8 cellular contexts compared by ENCODE assay signal in the genomic region with DNA sequence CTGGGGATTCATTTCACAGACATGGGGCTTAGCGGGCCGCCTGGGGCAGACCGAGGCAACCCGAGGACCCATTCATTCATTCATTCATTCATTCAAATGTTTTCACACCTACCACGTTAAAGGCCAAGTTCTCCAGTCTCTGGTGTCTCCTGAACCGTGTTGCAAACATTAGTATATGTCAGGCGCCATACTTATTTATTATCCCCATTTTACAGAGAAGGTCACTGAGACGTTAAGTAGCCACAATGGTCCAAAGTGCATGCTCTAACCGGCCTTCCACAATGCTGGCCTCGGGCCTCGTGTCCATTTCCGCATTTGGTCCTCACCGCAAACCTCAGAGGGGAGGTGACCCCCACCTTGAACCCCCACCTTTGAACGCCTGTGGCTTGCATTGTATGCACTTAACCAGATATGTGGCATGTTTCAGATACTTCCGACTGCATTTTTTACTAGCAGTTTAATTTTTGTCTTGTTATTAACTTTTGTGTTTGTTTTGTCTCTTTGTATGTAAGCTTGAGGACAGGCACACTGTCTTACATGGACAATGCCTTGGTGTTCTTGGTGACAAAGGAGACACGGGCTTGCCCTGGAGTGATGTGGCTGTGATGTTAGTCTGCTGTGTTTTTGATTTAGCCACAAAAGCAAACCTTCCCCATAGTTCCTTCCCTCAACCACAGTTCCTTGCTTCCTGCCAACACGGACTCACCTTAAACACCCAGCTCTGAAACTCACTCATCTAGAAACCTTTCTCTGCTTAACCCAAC. TPM values are rescaled to one million over a fixed set of nuclear protein-coding genes. Genes with fewer than 3 reads are reported as not detected.
DNase-seq lines count a peak whose midpoint lies in the region; ATAC-seq, FAIRE-seq and TF ChIP-seq lines count a peak whose summit lies in the region.

No MANE protein-coding gene starts in this region.

- TF ChIP-seq RAD21 in HepG2 (CRISPR knock-in tag; IDR thresholded peaks at IDR 0.05) = no peak

- peaks cover 50% of the 10 kb centered on the region for H3K4me1 Mint-ChIP-seq in activated T-cell treated with anti-CD3 and anti-CD28 coated beads, Interleukin-2, amount 50 U/mL, for 24 hours (ENCODE audit: low read depth)
- peaks cover 23% of the 10 kb centered on the region for H3K4me1 Mint-ChIP-seq in astrocyte (ENCODE audit: low read depth, unreplicated experiment)

- in situ Hi-C loops in HepG2 (cut with HindIII; ENCODE audit: extremely low pct_ligation_motif_present, low pct_unique_long_range_greater_than_20kb) = loop anchor here (5.0 kb wide), 1 partner anchor 50 kb away; no protein-coding TSS in a partner anchor

- H3K4me1 ChIP-seq in astrocyte (ENCODE audit: insufficient read depth, low read length) (peaks cover 26% of the 10 kb centered on the region), HepG2 (ENCODE audit: insufficient read depth, low read length) (peaks cover 71% of the 10 kb centered on the region), suprapubic skin (peaks cover 70% of the 10 kb centered on the region)

- no peak overlapping the region for H2AFZ ChIP-seq in astrocyte (ENCODE audit: low read depth, low read length)
- H2AFZ ChIP-seq in HepG2 (ENCODE audit: low read length) = peak overlapping the region; percentile 48

- H3K27ac ChIP-seq in astrocyte (ENCODE audit: low read depth, low read length) (no peak overlapping the region), HepG2 (ENCODE audit: extremely low read length, insufficient read depth, low read length) (no peak overlapping the region), suprapubic skin (peak overlapping the region; percentile 95)

- H3K4me3 Mint-ChIP-seq in activated T-cell treated with anti-CD3 and anti-CD28 coated beads, Interleukin-2, amount 50 U/mL, for 24 hours = peak overlapping the region; percentile 82
- peak overlapping the region; percentile 84 for H3K4me3 Mint-ChIP-seq in astrocyte (ENCODE audit: unreplicated experiment)

- peaks cover 23% of the 10 kb centered on the region for H3K36me3 Mint-ChIP-seq in activated T-cell treated with anti-CD3 and anti-CD28 coated beads, Interleukin-2, amount 50 U/mL, for 24 hours (ENCODE audit: low read depth)
- H3K36me3 Mint-ChIP-seq in astrocyte (ENCODE audit: low read depth, unreplicated experiment) = peaks cover 3% of the 10 kb centered on the region

- TF ChIP-seq POLR2A in HepG2 (IDR thresholded peaks at IDR 0.05; ENCODE audit: insufficient read depth in 1 of 2, low read depth in 2 of 2, low read length in 2 of 2) = no peak
- no peak for TF ChIP-seq POLR2A in suprapubic skin (IDR thresholded peaks at IDR 0.05)

- H3K36me3 ChIP-seq in astrocyte (ENCODE audit: insufficient read depth, low read length) (no peaks in the 10 kb centered on the region), HepG2 (replicated peaks in 1 of 2; ENCODE audit: control insufficient read depth in 1 of 2, insufficient read depth in 2 of 2, low read length in 2 of 2) (no peaks in the 10 kb centered on the region), suprapubic skin (no peaks in the 10 kb centered on the region)

- 0 out of 4 replicates have a peak, but pooled peaks of 1 of the 2 experiments have one; percentile 19 for TF ChIP-seq EP300 in HepG2 (IDR thresholded peaks at IDR 0.05; ENCODE audit: low read depth in 2 of 2, low read length in 2 of 2)
- no peak; the same call in 1 of the 2 replicates for TF ChIP-seq EP300 in HepG2 (CRISPR knock-in tag; IDR thresholded peaks at IDR 0.05; ENCODE audit: borderline replicate concordance)
- TF ChIP-seq EP300 in suprapubic skin (IDR thresholded peaks at IDR 0.05) = no peak

- FAIRE-seq in astrocyte (lab: Jason Lieb, UNC) (no peak), HepG2 (lab: Jason Lieb, UNC) (peak; percentile 30)

- TF ChIP-seq CTCF in astrocyte (IDR thresholded peaks at IDR 0.05; ENCODE audit: insufficient read depth, low read depth, low read length) (no peak), HepG2 (CRISPR knock-in tag; IDR thresholded peaks at IDR 0.05) (no peak), suprapubic skin (IDR thresholded peaks at IDR 0.05) (no peak)

- H3K4me3 ChIP-seq in astrocyte (ENCODE audit: insufficient read depth, low read depth, low read length) (peak overlapping the region; percentile 70), HepG2 (replicated peaks in 1 of 3; ENCODE audit: insufficient read depth in 1 of 3, low read depth in 2 of 3, low read length in 3 of 3) (peak overlapping the region; percentile 79 to 93 (median 88)), suprapubic skin (peak overlapping the region; percentile 80)

- H3K27me3 Mint-ChIP-seq in activated T-cell treated with anti-CD3 and anti-CD28 coated beads, Interleukin-2, amount 50 U/mL, for 24 hours = no peaks in the 10 kb centered on the region
- peaks cover 3% of the 10 kb centered on the region for H3K27me3 Mint-ChIP-seq in astrocyte (ENCODE audit: low read depth, unreplicated experiment)

- H3K4me2 ChIP-seq in astrocyte (ENCODE audit: low read length) (peak overlapping the region; percentile 98), HepG2 (ENCODE audit: low read depth, low read length) (peak overlapping the region; percentile 97)

- H4K20me1 ChIP-seq in astrocyte (ENCODE audit: insufficient read depth, low read length) (peaks cover 33% of the 10 kb centered on the region), HepG2 (ENCODE audit: insufficient read depth, low read length) (peaks cover 19% of the 10 kb centered on the region)

- no peaks in the 10 kb centered on the region for H3K9me3 Mint-ChIP-seq in activated T-cell treated with anti-CD3 and anti-CD28 coated beads, Interleukin-2, amount 50 U/mL, for 24 hours
- H3K9me3 Mint-ChIP-seq in astrocyte (ENCODE audit: unreplicated experiment) = no peaks in the 10 kb centered on the region

- H3K9ac ChIP-seq in astrocyte (ENCODE audit: low read length) (peak overlapping the region; percentile 85), HepG2 (ENCODE audit: insufficient read depth, low read depth, low read length) (peak overlapping the region; percentile 60; the same call in 1 of the 2 replicates)

- no peak for DNase-seq in activated T-cell treated with anti-CD3 and anti-CD28 coated beads, Interleukin-2, amount 50 U/mL, for 24 hours
- no peak for DNase-seq in activated T-cell treated with anti-CD3 and anti-CD28 coated beads, Interleukin-2, amount 50 U/mL, for 48 hours
- DNase-seq in astrocyte (ENCODE audit: low read depth) = no peak
- DNase-seq in HepG2 (ENCODE audit: low spot score) = peak; percentile 70
- peak in 1 of 2 donors; percentile 61 for DNase-seq in suprapubic skin (ENCODE audit: low spot score in 2 of 2)
- no peak for DNase-seq in HuH-7 (ENCODE audit: low spot score)
- no peak for DNase-seq in KG1 (lab: John Stamatoyannopoulos, UW)

- WGBS in HepG2 (ENCODE audit: low lambda C conversion rate) = 9% methylated on average over 16 of the region's 17 CpGs
- WGBS in suprapubic skin = 58% methylated on average over 17 of the region's 17 CpGs

- CTCF ChIA-PET in HepG2 (lab: Yijun Ruan, JAX; ENCODE audit: low intra/inter-chr PET ratio, low total read pairs) = no interaction called here

- H3K27me3 ChIP-seq in astrocyte (ENCODE audit: insufficient read depth, low read length) (no peaks in the 10 kb centered on the region), HepG2 (ENCODE audit: control insufficient read depth in 1 of 2, insufficient read depth in 2 of 2, low read length in 2 of 2) (peaks cover 2 to 3% of the 10 kb centered on the region in 2 experiments; a peak in 1 of 5 replicates), suprapubic skin (no peaks in the 10 kb centered on the region)

- H3K9me3 ChIP-seq in astrocyte (ENCODE audit: insufficient read depth, low read depth, low read length) (no peaks in the 10 kb centered on the region), HepG2 (ENCODE audit: low read length) (no peaks in the 10 kb centered on the region), suprapubic skin (no peaks in the 10 kb centered on the region)

- intact Hi-C loops in HepG2 (cut with micrococcal nuclease; ENCODE audit: unreplicated experiment) = no loop called here

- ATAC-seq in HepG2 (no peak), GM18858 (IDR thresholded peaks at IDR 0.05; ENCODE audit: unreplicated experiment) (no peak)

- BruUV-seq in HepG2 (replicated peaks; lab: Mats Ljungman, UMichigan) = no TSS peak

- peak overlapping the region; percentile 65 for H3K27ac Mint-ChIP-seq in activated T-cell treated with anti-CD3 and anti-CD28 coated beads, Interleukin-2, amount 50 U/mL, for 24 hours
- H3K27ac Mint-ChIP-seq in astrocyte (ENCODE audit: unreplicated experiment) = peak overlapping the region; percentile 0

- H3K79me2 ChIP-seq in astrocyte (ENCODE audit: insufficient read depth, low read length) = peaks cover 33% of the 10 kb centered on the region
- H3K79me2 ChIP-seq in HepG2 (ENCODE audit: insufficient read depth, low read length) = peaks cover 29% of the 10 kb centered on the region

- POLR2A ChIA-PET in HepG2 (lab: Yijun Ruan, JAX) = interaction anchor here (1.2 to 6.1 kb wide), 6 partner anchors 9 to 59 kb away, joined by 3 to 37 read pairs (median 3); no protein-coding TSS in a partner anchor

RNA-seq across cellular contexts. Expression of a gene that starts 1.2 kb away (rescaled TPM):
- total RNA-seq in astrocyte (34.2 and 39.6 TPM in 2 replicates), HepG2 (2016; rRNA removed; fragmentation: Illumina TruSeq; extraction: Trizol) (16.3 and 16.7 TPM in 2 replicates), suprapubic skin (100 to 1,000 TPM; 327 to 569 (median 449) TPM)
- total RNA-seq in HepG2 (2016; cell fraction: cytosol; rRNA removed; fragmentation: Illumina TruSeq; extraction: Trizol; ENCODE audit: low read depth) = 1.4 and 1.9 TPM in 2 replicates
- 12.2 and 17.7 TPM in 2 replicates for total RNA-seq in HepG2 (2016; cell fraction: insoluble cytoplasmic fraction; rRNA removed; fragmentation: Illumina TruSeq; extraction: Trizol)
- 3.8 and 4.9 TPM in 2 replicates for total RNA-seq in HepG2 (2016; cell fraction: membrane; rRNA removed; fragmentation: Illumina TruSeq; extraction: Trizol)
- total RNA-seq in HepG2 (2016; cell fraction: nucleus; rRNA removed; fragmentation: Illumina TruSeq; extraction: Trizol) = 10.0 and 11.1 TPM in 2 replicates
- polyA plus RNA-seq in HepG2 (2011; rRNA removed) = 6.9 and 7.3 TPM in 2 replicates
- polyA plus RNA-seq in HepG2 (2011; cell fraction: cytosol; rRNA removed) = 8.4 and 12.3 TPM in 2 replicates
- 21.1 and 21.8 TPM in 2 replicates for polyA plus RNA-seq in HepG2 (2011; cell fraction: nucleus; rRNA removed)
- 5.7 and 8.6 TPM in 2 replicates for polyA plus RNA-seq in HepG2 (2012)
- polyA plus RNA-seq in HepG2 (2016; cell fraction: cytosol; fragmentation: Illumina TruSeq; extraction: Trizol; ENCODE audit: low read depth) = 0.47 and 1.00 TPM in 2 replicates
- 9.4 and 11.8 TPM in 2 replicates for polyA plus RNA-seq in HepG2 (2016; cell fraction: insoluble cytoplasmic fraction; fragmentation: Illumina TruSeq; extraction: Trizol; ENCODE audit: low read depth)
- polyA plus RNA-seq in HepG2 (2016; cell fraction: membrane; fragmentation: Illumina TruSeq; extraction: Trizol; ENCODE audit: low read depth) = 1.5 and 1.6 TPM in 2 replicates
- 13.9 and 14.1 TPM in 2 replicates for polyA plus RNA-seq in HepG2 (2016; cell fraction: nucleus; fragmentation: Illumina TruSeq; extraction: Trizol; ENCODE audit: insufficient read depth, low read depth)
- 2.4 and 21.3 TPM in 2 replicates for polyA minus RNA-seq in HepG2 (2011; rRNA and poly(A)+ RNA removed; ENCODE audit: low replicate concordance)
- polyA minus RNA-seq in HepG2 (2011; cell fraction: cytosol; rRNA and poly(A)+ RNA removed) = 10.2 and 10.5 TPM in 2 replicates
- polyA minus RNA-seq in HepG2 (2011; cell fraction: nucleus; rRNA and poly(A)+ RNA removed) = 4.0 and 6.3 TPM in 2 replicates

RNA-seq across cellular contexts. Expression of a gene that starts 55.4 kb away (rescaled TPM):
- total RNA-seq in astrocyte = 10.4 and 13.8 TPM in 2 replicates
- total RNA-seq in HepG2 (2016; rRNA removed; fragmentation: Illumina TruSeq; extraction: Trizol) = 58.5 and 76.4 TPM in 2 replicates
- total RNA-seq in HepG2 (2016; cell fraction: cytosol; rRNA removed; fragmentation: Illumina TruSeq; extraction: Trizol; ENCODE audit: low read depth) = 7.2 and 7.7 TPM in 2 replicates
- 53.0 and 79.3 TPM in 2 replicates for total RNA-seq in HepG2 (2016; cell fraction: insoluble cytoplasmic fraction; rRNA removed; fragmentation: Illumina TruSeq; extraction: Trizol)
- total RNA-seq in HepG2 (2016; cell fraction: membrane; rRNA removed; fragmentation: Illumina TruSeq; extraction: Trizol) = 22.0 and 22.8 TPM in 2 replicates
- 52.1 and 60.8 TPM in 2 replicates for total RNA-seq in HepG2 (2016; cell fraction: nucleus; rRNA removed; fragmentation: Illumina TruSeq; extraction: Trizol)
- 229 and 240 TPM in 2 replicates for polyA plus RNA-seq in HepG2 (2011; rRNA removed)
- polyA plus RNA-seq in HepG2 (2011; cell fraction: cytosol; rRNA removed) = 210 and 362 TPM in 2 replicates
- 328 and 432 TPM in 2 replicates for polyA plus RNA-seq in HepG2 (2011; cell fraction: nucleus; rRNA removed)
- polyA plus RNA-seq in HepG2 (2012) = 87.2 and 88.3 TPM in 2 replicates
- polyA plus RNA-seq in HepG2 (2016; cell fraction: cytosol; fragmentation: Illumina TruSeq; extraction: Trizol; ENCODE audit: low read depth) = 7.1 and 8.1 TPM in 2 replicates
- 53.0 and 59.0 TPM in 2 replicates for polyA plus RNA-seq in HepG2 (2016; cell fraction: insoluble cytoplasmic fraction; fragmentation: Illumina TruSeq; extraction: Trizol; ENCODE audit: low read depth)
- polyA plus RNA-seq in HepG2 (2016; cell fraction: membrane; fragmentation: Illumina TruSeq; extraction: Trizol; ENCODE audit: low read depth) = 16.0 and 17.1 TPM in 2 replicates
- polyA plus RNA-seq in HepG2 (2016; cell fraction: nucleus; fragmentation: Illumina TruSeq; extraction: Trizol; ENCODE audit: insufficient read depth, low read depth) = 91.4 and 94.6 TPM in 2 replicates
- polyA minus RNA-seq in HepG2 (2011; rRNA and poly(A)+ RNA removed; ENCODE audit: low replicate concordance) = 12.3 and 373 TPM in 2 replicates
- polyA minus RNA-seq in HepG2 (2011; cell fraction: cytosol; rRNA and poly(A)+ RNA removed) = 140 and 148 TPM in 2 replicates
- polyA minus RNA-seq in HepG2 (2011; cell fraction: nucleus; rRNA and poly(A)+ RNA removed) = 129 and 138 TPM in 2 replicates
- 10 to 100 TPM; 25.0 to 33.0 (median 29.6) TPM for total RNA-seq in suprapubic skin
